Comparison of ENCODE assay signal across 8 cellular contexts in the genomic region with DNA sequence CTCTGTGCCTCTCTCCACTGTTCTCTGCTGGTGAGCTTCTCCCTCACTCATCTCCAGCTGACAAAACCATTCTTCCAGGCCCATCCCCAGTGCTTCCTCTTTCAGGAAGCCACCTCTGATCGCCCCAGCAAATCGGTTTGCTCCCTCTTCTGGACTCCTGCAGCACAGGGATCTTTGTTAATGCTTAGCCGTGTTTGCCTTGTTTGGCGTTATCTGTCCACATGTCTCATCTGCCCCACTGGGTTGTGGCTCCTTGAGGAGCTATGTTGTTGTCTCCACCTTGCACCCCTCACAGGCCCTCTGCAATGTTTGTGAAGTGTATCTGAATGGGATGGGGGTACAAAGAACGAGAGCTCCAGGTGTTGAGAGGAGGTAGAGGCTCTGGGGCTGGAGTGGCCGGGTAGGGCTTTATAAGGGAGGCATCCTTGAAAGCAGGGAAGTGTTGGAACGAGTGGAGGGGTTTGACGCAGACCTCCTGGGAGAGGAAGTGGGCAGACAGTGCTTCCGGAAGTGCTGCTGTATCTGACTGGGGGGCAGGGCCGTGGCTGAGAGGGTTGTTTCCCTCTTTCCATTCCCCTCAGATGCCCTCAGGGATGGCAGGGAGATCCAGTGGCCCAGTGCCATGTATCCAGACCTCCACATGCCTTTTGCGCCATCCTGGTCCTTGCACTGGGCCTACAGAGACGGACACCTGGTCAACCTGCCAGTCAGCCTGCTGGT. TPM values are rescaled to one million over a fixed set of nuclear protein-coding genes. Genes with fewer than 3 reads are reported as not detected.
DNase-seq lines count a peak whose midpoint lies in the region; ATAC-seq and TF ChIP-seq lines count a peak whose summit lies in the region.

No MANE protein-coding gene starts in this region.

- intact Hi-C loops in CD4-positive, alpha-beta T cell (cut with DNase I, micrococcal nuclease), result no loop called here

- H3K4me3 ChIP-seq in Peyer's patch, result peak overlapping the region in 1 of 4 donors; percentile 0
- H3K4me3 ChIP-seq in muscle layer of duodenum (ENCODE audit: low read depth in 1 of 2, low read length in 2 of 2), result peak overlapping the region in 1 of 2 donors; percentile 11
- no peak overlapping the region for H3K4me3 ChIP-seq in tibial nerve

- no peaks in the 10 kb centered on the region for H3K9me3 ChIP-seq in CD4-positive, alpha-beta T cell (ENCODE audit: control insufficient read depth, low read length)
- H3K9me3 ChIP-seq in Peyer's patch (no peaks in the 10 kb centered on the region), muscle layer of duodenum (ENCODE audit: control insufficient read depth in 1 of 2, low read length in 2 of 2) (no peaks in the 10 kb centered on the region), tibial nerve (no peaks in the 10 kb centered on the region)

- peak overlapping the region; percentile 95 for H3K27ac Mint-ChIP-seq in CD4-positive, alpha-beta T cell

- H3K4me1 ChIP-seq in Peyer's patch, result peaks cover 0 to 33% (median 6%) of the 10 kb centered on the region in 4 donors
- peaks cover 11 to 25% of the 10 kb centered on the region in 2 donors for H3K4me1 ChIP-seq in muscle layer of duodenum (ENCODE audit: control insufficient read depth in 1 of 2, insufficient read depth in 2 of 2, low read length in 2 of 2)
- H3K4me1 ChIP-seq in tibial nerve, result peaks cover 0 to 88% (median 30%) of the 10 kb centered on the region in 4 donors

- no peaks in the 10 kb centered on the region for H3K27me3 Mint-ChIP-seq in CD4-positive, alpha-beta T cell

- H3K4me1 Mint-ChIP-seq in CD4-positive, alpha-beta T cell (ENCODE audit: low read depth), result peaks cover 26% of the 10 kb centered on the region

- POLR2A ChIA-PET in CD4-positive, alpha-beta T cell (lab: Charles Lee), result interaction anchor here (0.7 to 3.1 kb wide), 7 partner anchors 12 to 293 kb away, joined by 3 to 32 read pairs (median 4); a partner anchor contains a TSS

- peak in 1 of 2 donors; percentile 25 for TF ChIP-seq EP300 in tibial nerve (IDR thresholded peaks at IDR 0.05)

- TF ChIP-seq POLR2A in Peyer's patch (IDR thresholded peaks at IDR 0.05) (no peak), tibial nerve (IDR thresholded peaks at IDR 0.05) (no peak)

- ATAC-seq in CD4-positive, alpha-beta T cell (ENCODE audit: poor library complexity), result peak; percentile 96
- ATAC-seq in GM18873 (IDR thresholded peaks at IDR 0.05; ENCODE audit: low FRiP score, unreplicated experiment), result no peak

- peak overlapping the region; percentile 76 for H3K4me3 Mint-ChIP-seq in CD4-positive, alpha-beta T cell

- no peak for TF ChIP-seq CTCF in CD4-positive, alpha-beta T cell (IDR thresholded peaks at IDR 0.05)
- TF ChIP-seq CTCF in Peyer's patch (IDR thresholded peaks at IDR 0.05) (no peak), tibial nerve (IDR thresholded peaks at IDR 0.05) (no peak)

- no peaks in the 10 kb centered on the region for H3K27me3 ChIP-seq in CD4-positive, alpha-beta T cell (ENCODE audit: control insufficient read depth, insufficient read depth, low read length)
- H3K27me3 ChIP-seq in Peyer's patch, result no peaks in the 10 kb centered on the region
- no peaks in the 10 kb centered on the region for H3K27me3 ChIP-seq in muscle layer of duodenum (ENCODE audit: low read depth, low read length)
- no peaks in the 10 kb centered on the region for H3K27me3 ChIP-seq in tibial nerve

- H3K9me3 Mint-ChIP-seq in CD4-positive, alpha-beta T cell, result no peaks in the 10 kb centered on the region

- peak in 9 of 10 experiments; percentile 6 to 55 (median 37) for DNase-seq in CD4-positive, alpha-beta T cell
- DNase-seq in Peyer's patch (peak in 2 of 3 donors; percentile 78 to 85), tibial nerve (ENCODE audit: low spot score in 2 of 2) (no peak), NCI-H2171 (lab: John Stamatoyannopoulos, UW) (no peak), NCI-H1436 (lab: John Stamatoyannopoulos, UW) (no peak)

- CTCF ChIA-PET in CD4-positive, alpha-beta T cell (lab: Charles Lee), result interaction anchor here (0.8 kb wide), 1 partner anchor 61 kb away, joined by 3 read pairs; no protein-coding TSS in a partner anchor

- WGBS in tibial nerve, 2 donors, result 62 to 74% methylated on average over 12 of the region's 12 CpGs

- H3K36me3 ChIP-seq in Peyer's patch, result peaks cover 0 to 21% (median 0%) of the 10 kb centered on the region in 3 donors
- peaks cover 9 to 27% of the 10 kb centered on the region in 2 donors for H3K36me3 ChIP-seq in muscle layer of duodenum (ENCODE audit: control insufficient read depth in 1 of 2, insufficient read depth in 2 of 2, low read length in 2 of 2)
- H3K36me3 ChIP-seq in tibial nerve, result peaks cover 0 to 33% (median 0%) of the 10 kb centered on the region in 3 donors

- peaks cover 43% of the 10 kb centered on the region for H3K36me3 Mint-ChIP-seq in CD4-positive, alpha-beta T cell (ENCODE audit: low read depth)

- H3K27ac ChIP-seq in CD4-positive, alpha-beta T cell (ENCODE audit: low read depth, low read length), result peak overlapping the region; percentile 55
- H3K27ac ChIP-seq in Peyer's patch (peak overlapping the region; percentile 50 to 73 (median 62)), angular gyrus (ENCODE audit: low read depth, low read length) (peak overlapping the region; percentile 1), muscle layer of duodenum (ENCODE audit: low read length) (peak overlapping the region; percentile 67), tibial nerve (peak overlapping the region in 3 of 4 donors; percentile 30 to 69 (median 66))

RNA-seq across cellular contexts. Expression of a gene that starts 27.8 kb away (rescaled TPM):
- under 1 TPM; 0.17 to 0.25 TPM for total RNA-seq in CD4-positive, alpha-beta T cell
- 10 to 100 TPM; 12.4 to 24.0 (median 17.3) TPM for total RNA-seq in Peyer's patch
- total RNA-seq in tibial nerve, result 10 to 100 TPM; 36.0 to 59.0 (median 51.3) TPM

RNA-seq across cellular contexts. Expression of a gene that starts 28.8 kb away (rescaled TPM):
- total RNA-seq in CD4-positive, alpha-beta T cell, result 10 to 100 TPM; 73.3 to 78.7 TPM
- total RNA-seq in Peyer's patch (10 to 100 TPM; 47.9 to 89.5 (median 80.0) TPM), tibial nerve (10 to 100 TPM; 43.3 to 84.6 (median 53.0) TPM)

RNA-seq across cellular contexts. Expression of a gene that starts 31.1 kb away (rescaled TPM):
- total RNA-seq in CD4-positive, alpha-beta T cell, result 10 to 100 TPM; 52.8 to 57.3 TPM
- total RNA-seq in Peyer's patch (100 to 1,000 TPM; 114 to 340 (median 178) TPM), tibial nerve (10 to 100 TPM; 84.3 to 95.1 (median 89.9) TPM)

RNA-seq across cellular contexts. Expression of a gene that starts 38.0 kb away (rescaled TPM):
- 10 to 100 TPM; 31.2 to 34.2 TPM for total RNA-seq in CD4-positive, alpha-beta T cell
- total RNA-seq in Peyer's patch (100 to 1,000 TPM; 221 to 563 (median 300) TPM), tibial nerve (10 to 100 TPM in 1 of 4 donors, 1 to 10 TPM in 3; 8.4 to 18.4 (median 8.8) TPM)

Comparison
In these comparisons a context has a peak if more than half of its experiments do, and no peak if none do; other contexts are left out.
1. DNase-seq: peak in CD4-positive, alpha-beta T cell (9 of 10) and Peyer's patch (2 of 3); none in tibial nerve (0 of 2), NCI-H2171 (single experiment) and NCI-H1436 (single experiment).
2. H3K27ac ChIP-seq: peak in every context shown above with its lines; median percentile 67 in muscle layer of duodenum; 66 in tibial nerve; 62 in Peyer's patch; 55 in CD4-positive, alpha-beta T cell; 1 in angular gyrus.
3. RNA of a gene that starts 27.8 kb away (total RNA-seq): 36.0 to 59.0 TPM in tibial nerve and 12.4 to 24.0 TPM in Peyer's patch; 0.17 to 0.25 TPM in CD4-positive, alpha-beta T cell; every median in the first group is over 10 times any median in the second.